In genomic region chr17:57955183-57955952, GRCh38 we compare ENCODE assay signal across 8 cellular contexts. TPM values are rescaled to one million over a fixed set of nuclear protein-coding genes. Genes with fewer than 3 reads are reported as not detected.
DNase-seq lines count a peak whose midpoint lies in the region; TF ChIP-seq lines count a peak whose summit lies in the region.

CUEDC1 (minus strand) TSS chr17:57955412; CDS start chr17:57885564, 69,848 bp downstream.

- H2AFZ ChIP-seq in Karpas-422 (ENCODE audit: low read length), result peak within 1 kb of the TSS; percentile 43; the same call in 1 of the 2 replicates

- H3K79me2 ChIP-seq in Karpas-422 (ENCODE audit: low read length), result no peaks in the 10 kb centered on the region

- no peak within 1 kb of the TSS for H3K27ac ChIP-seq in Karpas-422 (ENCODE audit: low read length)

- H3K9me2 ChIP-seq in Karpas-422 (replicated peaks; ENCODE audit: insufficient read depth, low read length), result no peaks in the 10 kb centered on the region

- H3K27me3 ChIP-seq in Karpas-422 (ENCODE audit: low read length), result 0 out of 2 replicates have a peak, but pooled peaks cover 3% of the 10 kb centered on the region

- peaks cover 43% of the 10 kb centered on the region for H3K4me1 ChIP-seq in Karpas-422 (ENCODE audit: low read length)

- peaks cover 12% of the 10 kb centered on the region; the same call in 1 of the 2 replicates for H4K20me1 ChIP-seq in Karpas-422 (ENCODE audit: insufficient read depth, low read depth, low read length)

- DNase-seq in DMS53 (lab: John Stamatoyannopoulos, UW) (peak; percentile 82), DMS53 treated with DMSO at 0.1 percent for 48 hours (lab: John Stamatoyannopoulos, UW; ENCODE audit: unreplicated experiment) (no peak), Karpas-422 (peak; percentile 80), T-helper 2 cell (peak; percentile 27 to 60 (median 53)), astrocyte of the cerebellum (ENCODE audit: low read depth) (no peak), hippocampal formation (lab: John Stamatoyannopoulos, UW) (peak; percentile 52 to 82), renal cortical epithelial cell (ENCODE audit: low read depth) (no peak), GM19240 (ENCODE audit: insufficient read length, low spot score) (no peak)

- H3K9me3 ChIP-seq in Karpas-422 (ENCODE audit: low read length), result no peaks in the 10 kb centered on the region

- H3K4me3 ChIP-seq in Karpas-422 (ENCODE audit: low read length), result peak within 1 kb of the TSS; percentile 66
- peak within 1 kb of the TSS; percentile 67 for H3K4me3 ChIP-seq in astrocyte of the cerebellum (ENCODE audit: low read depth, low read length)

- peak within 1 kb of the TSS; percentile 56 for H3K9ac ChIP-seq in Karpas-422 (ENCODE audit: low read length)

- TF ChIP-seq CTCF in astrocyte of the cerebellum (IDR thresholded peaks at IDR 0.05; ENCODE audit: low read depth, low read length, missing control alignments), result no peak

- peak within 1 kb of the TSS; percentile 76 for H3K4me2 ChIP-seq in Karpas-422 (ENCODE audit: low read depth, low read length, poor library complexity, severe bottlenecking)

- in situ Hi-C loops in astrocyte of the cerebellum (cut with HindIII; ENCODE audit: low sequenced_read_pairs), result no loop called here

- no peaks in the 10 kb centered on the region for H3K36me3 ChIP-seq in Karpas-422 (ENCODE audit: insufficient read depth, low read length)

RNA-seq across cellular contexts. Expression of gene CUEDC1, which starts in this region (rescaled TPM):
- 0.71 and 2.6 TPM in 2 replicates for total RNA-seq in Karpas-422 (2014; rRNA removed; shearing (Covaris generic); ENCODE audit: low replicate concordance)
- total RNA-seq in renal cortical epithelial cell, result 10.1 and 20.1 TPM in 2 replicates

Comparison
In these comparisons a context has a peak if more than half of its experiments do, and no peak if none do; other contexts are left out.
1. DNase-seq: peak in DMS53 (single experiment), Karpas-422 (single experiment), T-helper 2 cell (5 of 5) and hippocampal formation (2 of 2); none in DMS53 treated with DMSO at 0.1 percent for 48 hours (single experiment), astrocyte of the cerebellum (single experiment), renal cortical epithelial cell (single experiment) and GM19240 (single experiment).